Comparison of ENCODE assay signal across 2 cellular contexts in genomic region chr20:1902188-1902587, GRCh38.
TF ChIP-seq lines count a peak whose summit lies in the region.

No MANE protein-coding gene starts in this region.

TF ChIP-seq in K562, 482 proteins besides CTCF, POLR2A, EP300 and RAD21:
- 0 out of 2 replicates have a peak, but pooled peaks have one; percentile 61 for TF ChIP-seq ZKSCAN1 (IDR thresholded peaks at IDR 0.05; ENCODE audit: low read depth, low read length)
- no peak for TF ChIP-seq ZFP30 (CRISPR knock-in tag; IDR thresholded peaks at IDR 0.05; ENCODE audit: borderline replicate concordance)

TF ChIP-seq in GM23338, 12 proteins besides CTCF, POLR2A, EP300 and RAD21 (continued from another document):
- TF ChIP-seq ZNF462 (CRISPR knock-in tag; IDR thresholded peaks at IDR 0.05) (no peak), JUNB (IDR thresholded peaks at IDR 0.05; ENCODE audit: unreplicated experiment) (no peak), ETS1 (IDR thresholded peaks at IDR 0.05) (no peak), ZNF114 (CRISPR knock-in tag; IDR thresholded peaks at IDR 0.05) (no peak), ZNF331 (CRISPR knock-in tag; IDR thresholded peaks at IDR 0.05; ENCODE audit: low read depth) (no peak), EZH2 (IDR thresholded peaks at IDR 0.05; ENCODE audit: low read depth, unreplicated experiment) (no peak), POLR2AphosphoS5 (IDR thresholded peaks at IDR 0.05; ENCODE audit: low read depth) (no peak), NANOG (IDR thresholded peaks at IDR 0.05; ENCODE audit: borderline replicate concordance) (no peak), REST (IDR thresholded peaks at IDR 0.05; ENCODE audit: unreplicated experiment) (no peak), STAT1 (IDR thresholded peaks at IDR 0.05; ENCODE audit: unreplicated experiment) (no peak)
TF ChIP-seq in GM23338: peak in this region for 0.
